8 cellular contexts compared by ENCODE assay signal in the genomic region with DNA sequence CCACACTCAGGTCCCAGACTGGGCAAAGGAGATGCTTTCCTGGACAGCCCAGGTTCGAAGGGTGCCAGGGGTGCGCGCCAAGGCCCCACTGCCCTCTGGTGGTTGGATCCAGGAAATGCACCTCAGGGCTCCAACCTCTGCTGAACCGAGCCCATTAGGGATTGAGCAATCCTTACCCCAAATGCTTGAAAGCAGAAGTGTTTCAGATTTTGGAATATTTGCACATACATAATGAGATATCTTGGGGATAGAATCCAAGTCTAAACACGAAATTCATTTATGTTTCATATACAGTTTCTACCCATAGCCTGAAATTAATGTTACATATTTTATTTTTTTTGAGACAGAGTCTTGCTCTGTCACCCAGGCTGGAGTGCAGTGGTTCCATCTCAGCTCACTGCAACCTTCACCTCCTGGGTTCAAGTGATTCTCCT. TPM values are rescaled to one million over a fixed set of nuclear protein-coding genes. Genes with fewer than 3 reads are reported as not detected.
DNase-seq lines count a peak whose midpoint lies in the region; ATAC-seq and TF ChIP-seq lines count a peak whose summit lies in the region.

No MANE protein-coding gene starts in this region.

- peaks cover 16 to 22% of the 10 kb centered on the region in 2 donors for H3K4me1 ChIP-seq in ascending aorta
- H3K4me1 ChIP-seq in hepatocyte (ENCODE audit: insufficient read depth) = peaks cover 25% of the 10 kb centered on the region
- H3K4me1 ChIP-seq in spleen = peaks cover 17 to 44% (median 32%) of the 10 kb centered on the region in 6 donors

- TF ChIP-seq POLR2A in spleen (IDR thresholded peaks at IDR 0.05) = no peak

- ATAC-seq in HG02885 (IDR thresholded peaks at IDR 0.05; ENCODE audit: poor library complexity, unreplicated experiment) = no peak

- whole genome bisulfite sequencing in hepatocyte (ENCODE audit: low lambda C conversion rate, missing lambda C conversion rate) = 2% methylated on average over 5 of the region's 5 CpGs
- WGBS in spleen, 5 donors = 0 to 2% (median 1%) methylated on average over 5 of the region's 5 CpGs

- no peaks in the 10 kb centered on the region for H4K20me1 ChIP-seq in hepatocyte (ENCODE audit: insufficient read depth, poor library complexity, severe bottlenecking)

- no peaks in the 10 kb centered on the region for H3K9me2 ChIP-seq in hepatocyte (replicated peaks; ENCODE audit: insufficient read depth)

- no peak overlapping the region for H3K4me3 ChIP-seq in ascending aorta
- H3K4me3 ChIP-seq in hepatocyte = no peak overlapping the region
- H3K4me3 ChIP-seq in spleen = no peak overlapping the region

- H3K9me3 ChIP-seq in ascending aorta = no peaks in the 10 kb centered on the region
- no peaks in the 10 kb centered on the region for H3K9me3 ChIP-seq in hepatocyte (ENCODE audit: low read depth)
- H3K9me3 ChIP-seq in spleen = no peaks in the 10 kb centered on the region

- H3K79me2 ChIP-seq in hepatocyte = no peaks in the 10 kb centered on the region

- H3K4me2 ChIP-seq in hepatocyte = no peak overlapping the region

- H3K27me3 ChIP-seq in ascending aorta (no peaks in the 10 kb centered on the region), hepatocyte (no peaks in the 10 kb centered on the region), spleen (replicated peaks in 1 of 7) (no peaks in the 10 kb centered on the region)

- no peak overlapping the region for H3K27ac ChIP-seq in ascending aorta
- no peak overlapping the region for H3K27ac ChIP-seq in hepatocyte
- H3K27ac ChIP-seq in spleen = peak overlapping the region in 3 of 8 donors; percentile 1 to 80 (median 35)

- no peak overlapping the region for H2AFZ ChIP-seq in hepatocyte

- H3K36me3 ChIP-seq in ascending aorta (no peaks in the 10 kb centered on the region), hepatocyte (replicated peaks; ENCODE audit: insufficient read depth, low read depth) (no peaks in the 10 kb centered on the region), spleen (peaks cover 0 to 37% (median 18%) of the 10 kb centered on the region in 6 donors)

- intact Hi-C loops in ascending aorta (cut with DNase I) = loop anchor here (1.0 to 10.0 kb wide), 3 partner anchors 53 to 133 kb away; a partner anchor contains a TSS
- intact Hi-C loops in spleen (cut with DNase I; ENCODE audit: low total_unique reads) = loop anchor here (2.0 kb wide), 1 partner anchor 53 kb away; no protein-coding TSS in a partner anchor

- TF ChIP-seq CTCF in ascending aorta (IDR thresholded peaks at IDR 0.05) = peak; percentile 95 to 98 (median 97)
- peak; percentile 95 for TF ChIP-seq CTCF in hepatocyte (IDR thresholded peaks at IDR 0.05; ENCODE audit: poor library complexity)
- peak; percentile 94 to 99 (median 98) for TF ChIP-seq CTCF in spleen (IDR thresholded peaks at IDR 0.05 in 8 of 11, conservative IDR thresholded peaks at IDR 0.05 in 3 of 11)

- DNase-seq in NCI-H187 (lab: John Stamatoyannopoulos, UW) (peak; percentile 7 to 22), NCI-H187 treated with DMSO at 0.1 percent for 48 hours (lab: John Stamatoyannopoulos, UW) (no peak), NCI-H1105 treated with DMSO at 0.1 percent for 48 hours (lab: John Stamatoyannopoulos, UW) (peak; percentile 66), T-helper 22 cell (ENCODE audit: low read depth) (peak; percentile 30), ascending aorta (ENCODE audit: low spot score in 2 of 2) (peak in 1 of 2 donors; percentile 90), hepatocyte (ENCODE audit: low spot score) (peak; percentile 84), spleen (peak; percentile 92)

RNA-seq across cellular contexts. Expression of a gene that starts 57.4 kb away (rescaled TPM):
- total RNA-seq in ascending aorta (22.0 TPM), hepatocyte (9.7 and 13.3 TPM in 2 replicates), spleen (10 to 100 TPM; 21.2 to 40.4 (median 35.0) TPM)
- polyA plus RNA-seq in hepatocyte (29.8 and 31.3 TPM in 2 replicates), spleen (10 to 100 TPM in 1 of 3 donors, 1 to 10 TPM in 2; 6.0 to 14.8 (median 7.7) TPM)
